ENCODE assay signal across 1 cellular context in genomic region chr18:35355140-35355618, GRCh38.
TF ChIP-seq lines count a peak whose summit lies in the region.

No MANE protein-coding gene starts in this region.

TF ChIP-seq in HepG2, 621 proteins besides CTCF, POLR2A, EP300 and RAD21 (continued from another document):
- TF ChIP-seq GRHL1 (CRISPR knock-in tag; conservative IDR thresholded peaks at IDR 0.05), result no peak
- TF ChIP-seq, protein P1, sequence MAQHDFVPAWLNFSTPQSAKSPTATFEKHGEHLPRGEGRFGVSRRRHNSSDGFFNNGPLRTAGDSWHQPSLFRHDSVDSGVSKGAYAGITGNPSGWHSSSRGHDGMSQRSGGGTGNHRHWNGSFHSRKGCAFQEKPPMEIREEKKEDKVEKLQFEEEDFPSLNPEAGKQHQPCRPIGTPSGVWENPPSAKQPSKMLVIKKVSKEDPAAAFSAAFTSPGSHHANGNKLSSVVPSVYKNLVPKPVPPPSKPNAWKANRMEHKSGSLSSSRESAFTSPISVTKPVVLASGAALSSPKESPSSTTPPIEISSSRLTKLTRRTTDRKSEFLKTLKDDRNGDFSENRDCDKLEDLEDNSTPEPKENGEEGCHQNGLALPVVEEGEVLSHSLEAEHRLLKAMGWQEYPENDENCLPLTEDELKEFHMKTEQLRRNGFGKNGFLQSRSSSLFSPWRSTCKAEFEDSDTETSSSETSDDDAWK (CRISPR knock-in tag; IDR thresholded peaks at IDR 0.05), result no peak
- TF ChIP-seq, protein P2, sequence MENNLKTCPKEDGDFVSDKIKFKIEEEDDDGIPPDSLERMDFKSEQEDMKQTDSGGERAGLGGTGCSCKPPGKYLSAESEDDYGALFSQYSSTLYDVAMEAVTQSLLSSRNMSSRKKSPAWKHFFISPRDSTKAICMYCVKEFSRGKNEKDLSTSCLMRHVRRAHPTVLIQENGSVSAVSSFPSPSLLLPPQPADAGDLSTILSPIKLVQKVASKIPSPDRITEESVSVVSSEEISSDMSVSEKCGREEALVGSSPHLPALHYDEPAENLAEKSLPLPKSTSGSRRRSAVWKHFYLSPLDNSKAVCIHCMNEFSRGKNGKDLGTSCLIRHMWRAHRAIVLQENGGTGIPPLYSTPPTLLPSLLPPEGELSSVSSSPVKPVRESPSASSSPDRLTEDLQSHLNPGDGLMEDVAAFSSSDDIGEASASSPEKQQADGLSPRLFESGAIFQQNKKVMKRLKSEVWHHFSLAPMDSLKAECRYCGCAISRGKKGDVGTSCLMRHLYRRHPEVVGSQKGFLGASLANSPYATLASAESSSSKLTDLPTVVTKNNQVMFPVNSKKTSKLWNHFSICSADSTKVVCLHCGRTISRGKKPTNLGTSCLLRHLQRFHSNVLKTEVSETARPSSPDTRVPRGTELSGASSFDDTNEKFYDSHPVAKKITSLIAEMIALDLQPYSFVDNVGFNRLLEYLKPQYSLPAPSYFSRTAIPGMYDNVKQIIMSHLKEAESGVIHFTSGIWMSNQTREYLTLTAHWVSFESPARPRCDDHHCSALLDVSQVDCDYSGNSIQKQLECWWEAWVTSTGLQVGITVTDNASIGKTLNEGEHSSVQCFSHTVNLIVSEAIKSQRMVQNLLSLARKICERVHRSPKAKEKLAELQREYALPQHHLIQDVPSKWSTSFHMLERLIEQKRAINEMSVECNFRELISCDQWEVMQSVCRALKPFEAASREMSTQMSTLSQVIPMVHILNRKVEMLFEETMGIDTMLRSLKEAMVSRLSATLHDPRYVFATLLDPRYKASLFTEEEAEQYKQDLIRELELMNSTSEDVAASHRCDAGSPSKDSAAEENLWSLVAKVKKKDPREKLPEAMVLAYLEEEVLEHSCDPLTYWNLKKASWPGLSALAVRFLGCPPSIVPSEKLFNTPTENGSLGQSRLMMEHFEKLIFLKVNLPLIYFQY (CRISPR knock-in tag; IDR thresholded peaks at IDR 0.05; ENCODE audit: borderline replicate concordance), result peak; percentile 90
TF ChIP-seq in HepG2: peak in this region for 39.
